ENCODE assay signal across 12 cellular contexts in the genomic region with DNA sequence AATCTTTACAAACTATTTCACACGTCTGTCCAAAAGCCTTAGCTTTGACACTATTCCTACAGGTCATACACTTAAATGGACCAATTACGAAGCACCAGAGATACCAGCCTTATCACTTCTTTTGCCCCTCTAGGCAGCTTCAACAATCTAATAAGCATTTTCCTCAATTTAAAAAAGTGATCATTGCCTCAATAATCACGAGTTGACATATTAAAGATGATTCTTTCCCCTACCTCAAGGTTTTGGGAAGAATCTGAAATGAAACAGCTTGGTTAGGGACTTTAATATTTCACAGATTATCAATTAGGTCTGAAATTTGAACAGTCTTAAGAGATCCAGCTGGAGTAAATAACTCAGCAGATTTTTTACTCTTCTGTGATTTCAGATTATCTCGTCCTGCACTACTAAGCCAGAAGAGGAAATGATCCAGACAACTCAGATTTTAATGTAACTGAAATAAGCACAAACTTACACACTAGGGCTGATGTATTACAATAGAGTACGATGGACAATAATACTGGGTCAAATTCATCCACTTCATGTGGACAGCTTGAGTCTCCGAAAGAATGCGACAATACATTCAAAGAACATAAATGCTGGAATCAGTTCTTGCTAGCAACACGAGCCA. TPM values are rescaled to one million over a fixed set of nuclear protein-coding genes. Genes with fewer than 3 reads are reported as not detected.
DNase-seq lines count a peak whose midpoint lies in the region; ATAC-seq and TF ChIP-seq lines count a peak whose summit lies in the region.
"Had no signal": no experiment of that assay in that cellular context is flagged by ENCODE, and none has a peak within 500 bp of the region (broad histone marks: within the 10 kb centered on the region; RNA-seq: fewer than 3 reads in every experiment).

No MANE protein-coding gene starts in this region.

- ATAC-seq in GM21723 (IDR thresholded peaks at IDR 0.05; ENCODE audit: unreplicated experiment) (peak; percentile 4), natural killer cell (no peak)
- ATAC-seq: pancreas had no signal

- peaks cover 79 to 95% (median 90%) of the 10 kb centered on the region in 3 donors for H3K4me1 Mint-ChIP-seq in CD8-positive, alpha-beta memory T cell
- peaks cover 85% of the 10 kb centered on the region for H3K4me1 Mint-ChIP-seq in activated naive CD8-positive, alpha-beta T cell (ENCODE audit: low read depth)
- H3K4me1 Mint-ChIP-seq in natural killer cell: peaks cover 83 to 87% of the 10 kb centered on the region in 2 donors

- no peak overlapping the region for H3K4me3 ChIP-seq in CD8-positive, alpha-beta memory T cell (ENCODE audit: low read length)
- H3K4me3 ChIP-seq: pancreas had no signal

- TF ChIP-seq CTCF in natural killer cell (IDR thresholded peaks at IDR 0.05) (no peak), GM10266 (IDR thresholded peaks at IDR 0.05; ENCODE audit: control insufficient read depth, insufficient read depth, low read depth, missing control alignments) (no peak)

- no peaks in the 10 kb centered on the region for H3K9me3 Mint-ChIP-seq in CD8-positive, alpha-beta memory T cell
- no peaks in the 10 kb centered on the region for H3K9me3 Mint-ChIP-seq in activated naive CD8-positive, alpha-beta T cell (ENCODE audit: low read depth)
- no peaks in the 10 kb centered on the region for H3K9me3 Mint-ChIP-seq in natural killer cell

- peak overlapping the region in 5 of 7 donors; percentile 13 to 76 (median 55) for H3K4me3 Mint-ChIP-seq in CD8-positive, alpha-beta memory T cell
- peak overlapping the region; percentile 24 for H3K4me3 Mint-ChIP-seq in activated naive CD8-positive, alpha-beta T cell
- H3K4me3 Mint-ChIP-seq in natural killer cell: no peak overlapping the region

- H3K27ac ChIP-seq in CD8-positive, alpha-beta memory T cell (ENCODE audit: low read depth, low read length): no peak overlapping the region
- H3K27ac ChIP-seq: pancreas had no signal

- H3K27me3 ChIP-seq in CD8-positive, alpha-beta memory T cell (ENCODE audit: insufficient read depth, low read length, poor library complexity, severe bottlenecking): no peaks in the 10 kb centered on the region
- H3K27me3 ChIP-seq: pancreas had no signal

- H3K27me3 Mint-ChIP-seq in CD8-positive, alpha-beta memory T cell: no peaks in the 10 kb centered on the region
- no peaks in the 10 kb centered on the region for H3K27me3 Mint-ChIP-seq in activated naive CD8-positive, alpha-beta T cell
- no peaks in the 10 kb centered on the region for H3K27me3 Mint-ChIP-seq in natural killer cell (ENCODE audit: low read depth in 2 of 2)

- CTCF ChIA-PET in CD8-positive, alpha-beta memory T cell (lab: Charles Lee): interaction anchor here (1.4 kb wide), 1 partner anchor 439 kb away, joined by 4 read pairs; no protein-coding TSS in a partner anchor

- H3K4me1 ChIP-seq in CD8-positive, alpha-beta memory T cell (ENCODE audit: insufficient read depth, low read length): peaks cover 78% of the 10 kb centered on the region

- POLR2A ChIA-PET in CD8-positive, alpha-beta memory T cell (lab: Charles Lee): interaction anchor here (0.5 kb wide), 1 partner anchor 251 kb away, joined by 3 read pairs; no protein-coding TSS in a partner anchor

- no peak for DNase-seq in CD8-positive, alpha-beta memory T cell
- no peak for DNase-seq in natural killer cell
- DNase-seq in stimulated activated CD4-positive, alpha-beta T cell treated with anti-CD3 and anti-CD28 coated beads, Interleukin-2, amount 100 ng/mL, for 48 hours: no peak
- no peak for DNase-seq in GM10266 (ENCODE audit: extremely low spot score)
- DNase-seq in activated effector memory CD4-positive, alpha-beta T cell treated with anti-CD3 and anti-CD28 coated beads, Interleukin-2, amount 50 U/mL, for 16 hours: no peak
- DNase-seq: activated CD8-positive, alpha-beta memory T cell treated with anti-CD3 and anti-CD28 coated beads, Interleukin-2, amount 50 U/mL, for 4 hours; caudate nucleus; NCI-H748 treated with DMSO at 0.1 percent for 48 hours; pancreas; T-helper 1 cell had no signal

- H3K9me3 ChIP-seq in CD8-positive, alpha-beta memory T cell (ENCODE audit: low read length): no peaks in the 10 kb centered on the region
- H3K9me3 ChIP-seq: pancreas had no signal

- no peaks in the 10 kb centered on the region for H3K36me3 ChIP-seq in CD8-positive, alpha-beta memory T cell (ENCODE audit: insufficient read depth, low read length)
- H3K36me3 ChIP-seq: pancreas had no signal

- H3K27ac Mint-ChIP-seq in CD8-positive, alpha-beta memory T cell: peak overlapping the region in 7 of 8 donors; percentile 11 to 81 (median 48)
- H3K27ac Mint-ChIP-seq in activated naive CD8-positive, alpha-beta T cell: peak overlapping the region; percentile 5
- H3K27ac Mint-ChIP-seq in natural killer cell: peak overlapping the region; percentile 15 to 40

- intact Hi-C loops in natural killer cell (cut with micrococcal nuclease): no loop called here

- peaks cover 0 to 3% (median 2%) of the 10 kb centered on the region in 3 donors for H3K36me3 Mint-ChIP-seq in CD8-positive, alpha-beta memory T cell
- H3K36me3 Mint-ChIP-seq in activated naive CD8-positive, alpha-beta T cell: no peaks in the 10 kb centered on the region
- H3K36me3 Mint-ChIP-seq in natural killer cell: no peaks in the 10 kb centered on the region

RNA-seq across cellular contexts. Expression of a gene that starts 15.9 kb away (rescaled TPM):
- total RNA-seq in CD8-positive, alpha-beta memory T cell: 100 to 1,000 TPM; 236 to 244 TPM
- polyA plus RNA-seq in CD8-positive, alpha-beta memory T cell: 157 TPM
- 10 to 100 TPM; 72.3 to 79.7 (median 72.9) TPM for total RNA-seq in natural killer cell

RNA-seq across cellular contexts. Expression of a gene that starts 41.5 kb away (rescaled TPM):
- total RNA-seq in CD8-positive, alpha-beta memory T cell: 10 to 100 TPM; 84.1 to 87.2 TPM
- polyA plus RNA-seq in CD8-positive, alpha-beta memory T cell: 57.1 TPM
- total RNA-seq in natural killer cell: 10 to 100 TPM; 36.4 to 42.7 (median 37.1) TPM

RNA-seq across cellular contexts. Expression of a gene that starts 48.1 kb away (rescaled TPM):
- total RNA-seq in CD8-positive, alpha-beta memory T cell: 10 to 100 TPM; 83.6 to 86.9 TPM
- polyA plus RNA-seq in CD8-positive, alpha-beta memory T cell: 37.1 TPM
- total RNA-seq in natural killer cell: 10 to 100 TPM; 51.6 to 61.5 (median 52.2) TPM
